In the genomic region with DNA sequence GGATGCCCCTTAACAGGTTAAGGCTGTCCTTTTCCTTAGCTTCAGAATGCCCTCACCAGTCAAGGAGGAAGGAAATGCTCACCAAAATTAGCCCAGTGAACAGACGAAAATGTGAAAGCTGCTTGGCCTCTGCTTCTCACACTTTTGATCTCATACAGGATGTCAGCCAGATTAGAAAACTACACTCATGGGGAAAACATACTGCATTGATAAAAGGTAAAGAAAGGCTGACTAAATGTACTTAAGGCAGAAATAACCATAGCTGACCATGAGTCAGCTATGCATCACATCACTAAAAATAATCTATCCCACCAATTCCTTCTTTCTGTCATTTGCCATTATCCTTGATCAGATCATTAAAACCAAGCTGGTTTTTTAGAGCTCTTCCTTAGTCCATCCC, we compare ENCODE assay signal across 10 cellular contexts.
DNase-seq lines count a peak whose midpoint lies in the region; ATAC-seq and TF ChIP-seq lines count a peak whose summit lies in the region.
"Had no signal": no experiment of that assay in that cellular context is flagged by ENCODE, and none has a peak within 500 bp of the region (broad histone marks: within the 10 kb centered on the region; RNA-seq: fewer than 3 reads in every experiment).

No MANE protein-coding gene starts in this region.

- POLR2A ChIA-PET in SK-N-SH (lab: Yijun Ruan, JAX), result no interaction called here

- no peaks in the 10 kb centered on the region for H3K36me3 ChIP-seq in SK-N-SH (replicated peaks in 1 of 2; ENCODE audit: control insufficient read depth in 1 of 2, insufficient read depth in 2 of 2, low read length in 1 of 2)

- peak in 1 of 2 experiments; percentile 83; a peak in 2 of 4 replicates for TF ChIP-seq EP300 in SK-N-SH (IDR thresholded peaks at IDR 0.05; ENCODE audit: borderline replicate concordance in 1 of 2, low read depth in 1 of 2, low read length in 1 of 2)

- ATAC-seq in GM18867 (IDR thresholded peaks at IDR 0.05; ENCODE audit: unreplicated experiment), result peak; percentile 87
- ATAC-seq in HG02885 (IDR thresholded peaks at IDR 0.05; ENCODE audit: poor library complexity, unreplicated experiment), result peak; percentile 84
- no peak for ATAC-seq in HG02678 (IDR thresholded peaks at IDR 0.05; ENCODE audit: unreplicated experiment)

- no peak for TF ChIP-seq CTCF in SK-N-SH (IDR thresholded peaks at IDR 0.05)

- no peaks in the 10 kb centered on the region for H3K9me3 ChIP-seq in SK-N-SH

- H4K20me1 ChIP-seq in SK-N-SH (ENCODE audit: insufficient read depth), result no peaks in the 10 kb centered on the region

- H3F3A ChIP-seq in SK-N-SH (replicated peaks; ENCODE audit: insufficient read depth), result peaks cover 17% of the 10 kb centered on the region

- H3K4me2 ChIP-seq in SK-N-SH, result peak overlapping the region; percentile 2; the same call in 1 of the 2 replicates

- peak overlapping the region; percentile 4; the same call in 1 of the 2 replicates for H2AFZ ChIP-seq in SK-N-SH (ENCODE audit: low read depth)

- H3K9ac ChIP-seq in SK-N-SH, result no peak overlapping the region

- H3K27ac ChIP-seq in SK-N-SH (ENCODE audit: low read depth in 2 of 2, low read length in 1 of 2), result peak overlapping the region in 1 of 2 experiments; percentile 83; a peak in 2 of 4 replicates

- no peaks in the 10 kb centered on the region for H3K79me2 ChIP-seq in SK-N-SH (ENCODE audit: insufficient read depth)

- WGBS in SK-N-SH (ENCODE audit: low lambda C conversion rate), result 0% methylated on average over 1 of the region's 1 CpG

- no peak for TF ChIP-seq RAD21 in SK-N-SH (IDR thresholded peaks at IDR 0.05; ENCODE audit: low read length)

- H3K4me3 ChIP-seq in SK-N-SH (ENCODE audit: low read depth in 2 of 2, low read length in 1 of 2), result no peak overlapping the region

- 0 out of 4 replicates have a peak, but pooled peaks cover 0 to 6% of the 10 kb centered on the region in 2 experiments for H3K4me1 ChIP-seq in SK-N-SH (ENCODE audit: control insufficient read depth in 1 of 2, insufficient read depth in 2 of 2, low read depth in 1 of 2, low read length in 1 of 2)

- H3K27me3 ChIP-seq in SK-N-SH (ENCODE audit: insufficient read depth), result no peaks in the 10 kb centered on the region

- CTCF ChIA-PET in SK-N-SH (lab: Yijun Ruan, JAX), result no interaction called here

- no peaks in the 10 kb centered on the region for H3K9me2 ChIP-seq in SK-N-SH

- no peak for DNase-seq in SK-N-SH
- peak; percentile 2 for DNase-seq in midbrain (lab: John Stamatoyannopoulos, UW)
- DNase-seq in central memory CD4-positive, alpha-beta T cell, result no peak
- DNase-seq in activated CD4-positive, alpha-beta T cell treated with anti-CD3 and anti-CD28 coated beads for 1 hour, result no peak
- DNase-seq in activated CD8-positive, alpha-beta memory T cell treated with anti-CD3 and anti-CD28 coated beads, Interleukin-2, amount 50 U/mL, for 48 hours, result no peak
- DNase-seq: activated gamma-delta T cell, DMS79 treated with DMSO at 0.1 percent for 48 hours had no signal

TF ChIP-seq in SK-N-SH, 30 proteins besides CTCF, POLR2A, EP300 and RAD21 (continues in another document):
- TF ChIP-seq, protein P1, sequence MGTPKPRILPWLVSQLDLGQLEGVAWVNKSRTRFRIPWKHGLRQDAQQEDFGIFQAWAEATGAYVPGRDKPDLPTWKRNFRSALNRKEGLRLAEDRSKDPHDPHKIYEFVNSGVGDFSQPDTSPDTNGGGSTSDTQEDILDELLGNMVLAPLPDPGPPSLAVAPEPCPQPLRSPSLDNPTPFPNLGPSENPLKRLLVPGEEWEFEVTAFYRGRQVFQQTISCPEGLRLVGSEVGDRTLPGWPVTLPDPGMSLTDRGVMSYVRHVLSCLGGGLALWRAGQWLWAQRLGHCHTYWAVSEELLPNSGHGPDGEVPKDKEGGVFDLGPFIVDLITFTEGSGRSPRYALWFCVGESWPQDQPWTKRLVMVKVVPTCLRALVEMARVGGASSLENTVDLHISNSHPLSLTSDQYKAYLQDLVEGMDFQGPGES (IDR thresholded peaks at IDR 0.05; ENCODE audit: low read depth, low read length), result no peak
- TF ChIP-seq NFIC (IDR thresholded peaks at IDR 0.05; ENCODE audit: borderline replicate concordance) (no peak), TEAD4 (IDR thresholded peaks at IDR 0.05; ENCODE audit: borderline replicate concordance, insufficient read depth) (peak; percentile 24; the same call in 1 of the 2 replicates), SMC3 (IDR thresholded peaks at IDR 0.05; ENCODE audit: low read depth, low read length) (no peak), GATA2 (CRISPR knock-in tag; IDR thresholded peaks at IDR 0.05) (no peak), FOXJ3 (CRISPR knock-in tag; IDR thresholded peaks at IDR 0.05) (no peak), YY1 (IDR thresholded peaks at IDR 0.05; ENCODE audit: low read depth) (no peak), CHD2 (IDR thresholded peaks at IDR 0.05; ENCODE audit: low read length, partially characterized antibody) (no peak), JUND (IDR thresholded peaks at IDR 0.05) (peak; percentile 73), FOSL2 (IDR thresholded peaks at IDR 0.05; ENCODE audit: borderline replicate concordance, low read depth) (peak; percentile 87), GABPA (IDR thresholded peaks at IDR 0.05; ENCODE audit: low read depth) (no peak), EZH2phosphoT487 (IDR thresholded peaks at IDR 0.05; ENCODE audit: borderline replicate concordance, low read depth) (no peak), ELF1 (IDR thresholded peaks at IDR 0.05) (no peak), MEF2A (IDR thresholded peaks at IDR 0.05; ENCODE audit: borderline replicate concordance, low read depth) (peak; percentile 96), TCF12 (IDR thresholded peaks at IDR 0.05) (peak; percentile 84), RFX5 (IDR thresholded peaks at IDR 0.05; ENCODE audit: low read length) (no peak), NRF1 (IDR thresholded peaks at IDR 0.05; ENCODE audit: low read depth, low read length) (no peak), SIN3A (IDR thresholded peaks at IDR 0.05; ENCODE audit: borderline replicate concordance, low read depth, low read length) (no peak), FOXM1 (IDR thresholded peaks at IDR 0.05; ENCODE audit: low read depth) (no peak), RCOR1 (IDR thresholded peaks at IDR 0.05; ENCODE audit: low read length) (no peak), RXRA (IDR thresholded peaks at IDR 0.05; ENCODE audit: borderline replicate concordance, low read depth) (no peak), TAF1 (IDR thresholded peaks at IDR 0.05; ENCODE audit: borderline replicate concordance, low read depth, low read length) (no peak)
- TF ChIP-seq, protein P2, sequence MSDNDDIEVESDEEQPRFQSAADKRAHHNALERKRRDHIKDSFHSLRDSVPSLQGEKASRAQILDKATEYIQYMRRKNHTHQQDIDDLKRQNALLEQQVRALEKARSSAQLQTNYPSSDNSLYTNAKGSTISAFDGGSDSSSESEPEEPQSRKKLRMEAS (IDR thresholded peaks at IDR 0.05; ENCODE audit: low read depth), result no peak
- TF ChIP-seq, protein P3, sequence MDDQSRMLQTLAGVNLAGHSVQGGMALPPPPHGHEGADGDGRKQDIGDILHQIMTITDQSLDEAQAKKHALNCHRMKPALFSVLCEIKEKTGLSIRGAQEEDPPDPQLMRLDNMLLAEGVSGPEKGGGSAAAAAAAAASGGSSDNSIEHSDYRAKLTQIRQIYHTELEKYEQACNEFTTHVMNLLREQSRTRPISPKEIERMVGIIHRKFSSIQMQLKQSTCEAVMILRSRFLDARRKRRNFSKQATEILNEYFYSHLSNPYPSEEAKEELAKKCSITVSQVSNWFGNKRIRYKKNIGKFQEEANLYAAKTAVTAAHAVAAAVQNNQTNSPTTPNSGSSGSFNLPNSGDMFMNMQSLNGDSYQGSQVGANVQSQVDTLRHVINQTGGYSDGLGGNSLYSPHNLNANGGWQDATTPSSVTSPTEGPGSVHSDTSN (IDR thresholded peaks at IDR 0.05), result peak; percentile 89
- TF ChIP-seq, protein P4, sequence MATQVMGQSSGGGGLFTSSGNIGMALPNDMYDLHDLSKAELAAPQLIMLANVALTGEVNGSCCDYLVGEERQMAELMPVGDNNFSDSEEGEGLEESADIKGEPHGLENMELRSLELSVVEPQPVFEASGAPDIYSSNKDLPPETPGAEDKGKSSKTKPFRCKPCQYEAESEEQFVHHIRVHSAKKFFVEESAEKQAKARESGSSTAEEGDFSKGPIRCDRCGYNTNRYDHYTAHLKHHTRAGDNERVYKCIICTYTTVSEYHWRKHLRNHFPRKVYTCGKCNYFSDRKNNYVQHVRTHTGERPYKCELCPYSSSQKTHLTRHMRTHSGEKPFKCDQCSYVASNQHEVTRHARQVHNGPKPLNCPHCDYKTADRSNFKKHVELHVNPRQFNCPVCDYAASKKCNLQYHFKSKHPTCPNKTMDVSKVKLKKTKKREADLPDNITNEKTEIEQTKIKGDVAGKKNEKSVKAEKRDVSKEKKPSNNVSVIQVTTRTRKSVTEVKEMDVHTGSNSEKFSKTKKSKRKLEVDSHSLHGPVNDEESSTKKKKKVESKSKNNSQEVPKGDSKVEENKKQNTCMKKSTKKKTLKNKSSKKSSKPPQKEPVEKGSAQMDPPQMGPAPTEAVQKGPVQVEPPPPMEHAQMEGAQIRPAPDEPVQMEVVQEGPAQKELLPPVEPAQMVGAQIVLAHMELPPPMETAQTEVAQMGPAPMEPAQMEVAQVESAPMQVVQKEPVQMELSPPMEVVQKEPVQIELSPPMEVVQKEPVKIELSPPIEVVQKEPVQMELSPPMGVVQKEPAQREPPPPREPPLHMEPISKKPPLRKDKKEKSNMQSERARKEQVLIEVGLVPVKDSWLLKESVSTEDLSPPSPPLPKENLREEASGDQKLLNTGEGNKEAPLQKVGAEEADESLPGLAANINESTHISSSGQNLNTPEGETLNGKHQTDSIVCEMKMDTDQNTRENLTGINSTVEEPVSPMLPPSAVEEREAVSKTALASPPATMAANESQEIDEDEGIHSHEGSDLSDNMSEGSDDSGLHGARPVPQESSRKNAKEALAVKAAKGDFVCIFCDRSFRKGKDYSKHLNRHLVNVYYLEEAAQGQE (IDR thresholded peaks at IDR 0.05; ENCODE audit: low read depth, low read length), result no peak
- TF ChIP-seq, protein P5, sequence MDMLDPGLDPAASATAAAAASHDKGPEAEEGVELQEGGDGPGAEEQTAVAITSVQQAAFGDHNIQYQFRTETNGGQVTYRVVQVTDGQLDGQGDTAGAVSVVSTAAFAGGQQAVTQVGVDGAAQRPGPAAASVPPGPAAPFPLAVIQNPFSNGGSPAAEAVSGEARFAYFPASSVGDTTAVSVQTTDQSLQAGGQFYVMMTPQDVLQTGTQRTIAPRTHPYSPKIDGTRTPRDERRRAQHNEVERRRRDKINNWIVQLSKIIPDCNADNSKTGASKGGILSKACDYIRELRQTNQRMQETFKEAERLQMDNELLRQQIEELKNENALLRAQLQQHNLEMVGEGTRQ (IDR thresholded peaks at IDR 0.05; ENCODE audit: borderline replicate concordance, low read depth, low read length), result no peak
